ENCODE assay signal across 1 cellular context in the genomic region with DNA sequence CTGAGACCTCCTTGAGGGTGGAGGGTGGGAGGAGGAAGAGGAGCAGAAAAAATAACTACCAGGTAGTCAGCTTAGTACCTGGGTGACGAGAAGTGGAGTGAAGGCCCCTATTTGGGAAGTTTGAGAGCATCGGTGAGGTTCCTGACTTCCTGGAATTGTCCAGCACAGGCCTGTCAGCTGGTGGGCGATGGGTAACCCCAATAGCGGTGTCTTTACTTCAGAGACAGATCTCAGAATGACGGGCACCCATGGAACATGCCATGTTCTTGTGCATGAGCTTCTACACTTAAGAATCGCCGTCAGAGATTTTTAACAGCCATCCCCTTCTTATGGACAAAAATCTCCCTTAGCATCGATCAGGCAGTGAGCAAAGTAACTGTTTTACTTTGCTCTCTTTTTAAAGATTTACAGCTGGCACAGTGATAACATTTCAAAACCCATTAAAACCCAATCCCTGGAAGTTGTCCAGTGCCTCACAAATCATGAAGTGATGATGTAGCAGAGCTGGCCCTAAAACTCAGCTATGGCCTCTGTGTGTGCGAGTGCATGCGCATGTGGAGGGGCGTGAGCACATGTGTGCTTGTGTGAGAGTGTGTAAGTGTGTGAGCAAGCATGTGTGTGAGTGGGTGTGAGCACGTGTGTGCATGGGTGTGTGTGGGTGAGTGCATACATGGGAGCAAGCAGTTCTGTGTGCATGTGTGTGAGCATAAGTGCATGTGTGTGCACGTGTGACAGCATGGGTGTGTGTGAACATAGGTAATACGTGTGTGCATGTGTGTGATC.
TF ChIP-seq lines count a peak whose summit lies in the region.

No MANE protein-coding gene starts in this region.

TF ChIP-seq in SK-N-SH, 30 proteins besides CTCF, POLR2A, EP300 and RAD21 (continued from another document):
- TF ChIP-seq EZH2phosphoT487 (IDR thresholded peaks at IDR 0.05; ENCODE audit: borderline replicate concordance, low read depth) (no peak), SIN3A (IDR thresholded peaks at IDR 0.05; ENCODE audit: borderline replicate concordance, low read depth, low read length) (no peak), FOSL2 (IDR thresholded peaks at IDR 0.05; ENCODE audit: borderline replicate concordance, low read depth) (no peak)
